ENCODE assay signal across 23 cellular contexts in genomic region chr5:125416055-125416454, GRCh38.
"Had no signal": no experiment of that assay in that cellular context is flagged by ENCODE, and none has a peak within 500 bp of the region (broad histone marks: within the 10 kb centered on the region; RNA-seq: fewer than 3 reads in every experiment).

No MANE protein-coding gene starts in this region.

- H3K4me3 ChIP-seq: gastrocnemius medialis, mucosa of descending colon, ovary, sigmoid colon, stomach, thoracic aorta, tibial nerve, upper lobe of left lung had no signal

- H3K27ac ChIP-seq: gastrocnemius medialis, ovary, sigmoid colon, stomach, thoracic aorta, tibial nerve, upper lobe of left lung had no signal

- H3K27me3 ChIP-seq: gastrocnemius medialis, ovary, sigmoid colon, stomach, tibial nerve, upper lobe of left lung had no signal

- DNase-seq: cortex of kidney; effector CD4-positive, alpha-beta T cell; foreskin fibroblast; gastrocnemius medialis; head of caudate nucleus; mesenchymal stem cell; mucosa of descending colon; naive B cell; nucleus accumbens; ovary; sigmoid colon; stimulated activated CD4-positive, alpha-beta T cell treated with anti-CD3 and anti-CD28 coated beads, Interleukin-2, amount 100 ng/mL, for 24 hours; stimulated activated CD4-positive, alpha-beta T cell treated with anti-CD3 and anti-CD28 coated beads, Interleukin-4, amount 100 ng/mL, for 24 hours; stimulated activated naive CD4-positive, alpha-beta T cell treated with Interleukin-2 at 50 U/mL for 16 hours; stomach; upper lobe of left lung had no signal

- FAIRE-seq: keratinocyte, urothelium cell line had no signal

- H3K36me3 ChIP-seq: gastrocnemius medialis, ovary, sigmoid colon, stomach, thoracic aorta, tibial nerve, upper lobe of left lung had no signal

- ATAC-seq: gastrocnemius medialis; left lobe of liver; mucosa of descending colon; natural killer cell treated with Interleukin-12 subunit alpha and Interleukin-12 subunit beta and Interleukin-15 and Interleukin-18, amount 100 ng/mL, for 72 hours; stimulated activated effector memory CD8-positive, alpha-beta T cell treated with anti-CD3 and anti-CD28 coated beads, Interleukin-12 subunit alpha, Interleukin-12 subunit beta, amount 100 ng/mL, for 72 hours had no signal

- H3K9me3 ChIP-seq: gastrocnemius medialis, mucosa of descending colon, ovary, sigmoid colon, stomach, thoracic aorta, tibial nerve, upper lobe of left lung had no signal
